In genomic region chr16:49830873-49831272, GRCh38 we compare ENCODE assay signal across 33 cellular contexts. TPM values are rescaled to one million over a fixed set of nuclear protein-coding genes. Genes with fewer than 3 reads are reported as not detected.
"Had no signal": no experiment of that assay in that cellular context is flagged by ENCODE, and none has a peak within 500 bp of the region (broad histone marks: within the 10 kb centered on the region; RNA-seq: fewer than 3 reads in every experiment).

No MANE protein-coding gene starts in this region.

- ATAC-seq: activated CD4-positive, alpha-beta T cell treated with anti-CD3 and anti-CD28 coated beads for 36 hours; activated CD4-positive, CD25-positive, alpha-beta regulatory T cell treated with anti-CD3 and anti-CD28 coated beads, Interleukin-2, amount 50 U/mL, for 24 hours; activated naive CD4-positive, alpha-beta T cell treated with anti-CD3 and anti-CD28 coated beads, Interleukin-2, amount 50 U/mL, for 72 hours; activated T-cell treated with anti-CD3 and anti-CD28 coated beads, Interleukin-2, amount 50 U/mL, for 4 hours; PC-3 had no signal

- H3K4me3 ChIP-seq: adrenal gland, MG63, Peyer's patch, SJSA1 had no signal

- H3K9ac ChIP-seq: SK-N-SH had no signal

- H3K9me3 ChIP-seq: adrenal gland, MG63, Peyer's patch, SJSA1, SK-N-SH had no signal

- DNase-seq: activated CD4-positive, alpha-beta memory T cell treated with anti-CD3 and anti-CD28 coated beads for 36 hours; activated CD4-positive, alpha-beta T cell treated with anti-CD3 and anti-CD28 coated beads for 36 hours; activated CD4-positive, alpha-beta T cell treated with anti-CD3 and anti-CD28 coated beads, Interleukin-2, amount 10 ng/mL, durations not matched to agents 7 days and 5 days; activated CD8-positive, alpha-beta memory T cell treated with anti-CD3 and anti-CD28 coated beads, Interleukin-2, amount 50 U/mL, for 4 hours; activated gamma-delta T cell treated with Interleukin-2 at 50 U/mL for 16 hours; activated naive CD4-positive, alpha-beta T cell treated with anti-CD3 and anti-CD28 coated beads for 36 hours; activated T-cell treated with anti-CD3 and anti-CD28 coated beads for 4 hours; activated T-cell treated with anti-CD3 and anti-CD28 coated beads, Interleukin-2, amount 50 U/mL, for 4 hours; adrenal gland; brain microvascular endothelial cell; central memory CD4-positive, alpha-beta T cell; Kasumi-1; KG1; MG63; MV-4-11; NCI-H1092; NCI-H1436 treated with DMSO at 0.1 percent for 48 hours; NCI-H1694 treated with DMSO at 0.1 percent for 48 hours; NCI-H2029; NCI-H510A; NCI-H526; NCI-H748 treated with DMSO at 0.1 percent for 48 hours; PC-3; Peyer's patch; RPMI8226; SHP77 treated with DMSO at 0.1 percent for 48 hours; SK-N-SH had no signal

- H3K9me3 Mint-ChIP-seq: activated CD4-positive, alpha-beta memory T cell treated with anti-CD3 and anti-CD28 coated beads for 36 hours; activated CD4-positive, alpha-beta T cell treated with anti-CD3 and anti-CD28 coated beads, Interleukin-2, amount 10 ng/mL, durations not matched to agents 7 days and 5 days; activated naive CD4-positive, alpha-beta T cell treated with anti-CD3 and anti-CD28 coated beads for 36 hours; activated naive CD4-positive, alpha-beta T cell treated with anti-CD3 and anti-CD28 coated beads, Interleukin-2, amount 50 U/mL, for 72 hours; activated T-cell treated with anti-CD3 and anti-CD28 coated beads, Interleukin-2, amount 50 U/mL, for 4 hours; activated T-helper 1 cell treated with anti-CD3 and anti-CD28 coated beads, Interleukin-12 subunit alpha, Interleukin-12 subunit beta, Interleukin-2, Interleukin-4 antibody, amounts not matched to agents 30 ng/mL and 10 ng/mL and 1 ng/mL, durations not matched to agents 14 hours and 24 hours and 36 hours; T-helper 1 cell treated with Interleukin-12 subunit alpha and Interleukin-12 subunit beta and Interleukin-4 antibody, amounts not matched to agents 30 μg/mL and 1 μg/mL, for 36 hours; T-helper 2 cell treated with Interferon-gamma antibody and Interleukin-4, amounts not matched to agents 5 μg/mL and 100 μg/mL, for 36 hours had no signal

- H3K27ac ChIP-seq: adrenal gland, brain microvascular endothelial cell, SJSA1 had no signal

- H3K4me1 Mint-ChIP-seq: activated CD4-positive, alpha-beta T cell treated with anti-CD3 and anti-CD28 coated beads for 36 hours; activated CD4-positive, alpha-beta T cell treated with anti-CD3 and anti-CD28 coated beads, Interleukin-2, amount 10 ng/mL, durations not matched to agents 7 days and 5 days had no signal

- H3K36me3 Mint-ChIP-seq: activated CD4-positive, alpha-beta memory T cell treated with anti-CD3 and anti-CD28 coated beads for 36 hours; activated naive CD4-positive, alpha-beta T cell treated with anti-CD3 and anti-CD28 coated beads, Interleukin-2, amount 50 U/mL, for 72 hours had no signal

- H3K36me3 ChIP-seq: adrenal gland, brain microvascular endothelial cell, MG63, Peyer's patch, SJSA1 had no signal

- H3K27ac Mint-ChIP-seq: activated CD4-positive, alpha-beta memory T cell treated with anti-CD3 and anti-CD28 coated beads for 36 hours; activated CD4-positive, alpha-beta T cell treated with anti-CD3 and anti-CD28 coated beads for 36 hours; activated CD4-positive, alpha-beta T cell treated with anti-CD3 and anti-CD28 coated beads, Interleukin-2, amount 10 ng/mL, durations not matched to agents 7 days and 5 days; activated naive CD4-positive, alpha-beta T cell treated with anti-CD3 and anti-CD28 coated beads for 36 hours; activated naive CD4-positive, alpha-beta T cell treated with anti-CD3 and anti-CD28 coated beads, Interleukin-2, amount 50 U/mL, for 72 hours; activated T-helper 1 cell treated with anti-CD3 and anti-CD28 coated beads, Interleukin-12 subunit alpha, Interleukin-12 subunit beta, Interleukin-2, Interleukin-4 antibody, amounts not matched to agents 30 ng/mL and 10 ng/mL and 1 ng/mL, durations not matched to agents 14 hours and 24 hours and 36 hours; T-helper 1 cell treated with Interleukin-12 subunit alpha and Interleukin-12 subunit beta and Interleukin-4 antibody, amounts not matched to agents 30 μg/mL and 1 μg/mL, for 36 hours; T-helper 2 cell treated with Interferon-gamma antibody and Interleukin-4, amounts not matched to agents 5 μg/mL and 100 μg/mL, for 36 hours had no signal

- H3K27me3 ChIP-seq: adrenal gland, brain microvascular endothelial cell, MG63, Peyer's patch, SJSA1 had no signal

- H3K4me3 Mint-ChIP-seq: activated CD4-positive, alpha-beta memory T cell treated with anti-CD3 and anti-CD28 coated beads for 36 hours; activated CD4-positive, alpha-beta T cell treated with anti-CD3 and anti-CD28 coated beads for 36 hours; activated CD4-positive, alpha-beta T cell treated with anti-CD3 and anti-CD28 coated beads, Interleukin-2, amount 10 ng/mL, durations not matched to agents 7 days and 5 days; activated naive CD4-positive, alpha-beta T cell treated with anti-CD3 and anti-CD28 coated beads for 36 hours; activated T-cell treated with anti-CD3 and anti-CD28 coated beads, Interleukin-2, amount 50 U/mL, for 4 hours; activated T-helper 1 cell treated with anti-CD3 and anti-CD28 coated beads, Interleukin-12 subunit alpha, Interleukin-12 subunit beta, Interleukin-2, Interleukin-4 antibody, amounts not matched to agents 30 ng/mL and 10 ng/mL and 1 ng/mL, durations not matched to agents 14 hours and 24 hours and 36 hours; T-helper 1 cell treated with Interleukin-12 subunit alpha and Interleukin-12 subunit beta and Interleukin-4 antibody, amounts not matched to agents 30 μg/mL and 1 μg/mL, for 36 hours; T-helper 2 cell treated with Interferon-gamma antibody and Interleukin-4, amounts not matched to agents 5 μg/mL and 100 μg/mL, for 36 hours had no signal

RNA-seq across cellular contexts. Expression of gene ZNF423, which starts 25.0 kb away (rescaled TPM):
- total RNA-seq: activated CD4-positive, alpha-beta memory T cell treated with anti-CD3 and anti-CD28 coated beads for 36 hours; activated CD4-positive, alpha-beta T cell treated with anti-CD3 and anti-CD28 coated beads for 36 hours; activated CD4-positive, alpha-beta T cell treated with anti-CD3 and anti-CD28 coated beads, Interleukin-2, amount 10 ng/mL, durations not matched to agents 7 days and 5 days; activated T-helper 1 cell treated with anti-CD3 and anti-CD28 coated beads, Interleukin-12 subunit alpha, Interleukin-12 subunit beta, Interleukin-2, Interleukin-4 antibody, amounts not matched to agents 30 ng/mL and 10 ng/mL and 1 ng/mL, durations not matched to agents 14 hours and 24 hours and 36 hours; PC-3 had no signal
